Comparison of ENCODE assay signal across 8 cellular contexts in genomic region chr20:64316415-64317083, GRCh38.
DNase-seq lines count a peak whose midpoint lies in the region; FAIRE-seq and TF ChIP-seq lines count a peak whose summit lies in the region.
"Not testable (repeated sequence)": the region's sequence is repeated elsewhere in the genome, so short reads cannot be mapped to it uniquely, and the experiment has no call there.

No MANE protein-coding gene starts in this region.

- peak; percentile 22; the same call in 1 of the 2 replicates for TF ChIP-seq CTCF in BJ (IDR thresholded peaks at IDR 0.05; ENCODE audit: insufficient read depth, low read depth, low read length)
- peak; percentile 5 for TF ChIP-seq CTCF in kidney (IDR thresholded peaks at IDR 0.05; ENCODE audit: borderline replicate concordance, extremely low read depth, insufficient read depth)
- not testable (repeated sequence) for TF ChIP-seq CTCF in ovary (IDR thresholded peaks at IDR 0.05)

- not testable (repeated sequence) for FAIRE-seq in kidney (lab: Jason Lieb, UNC)

- intact Hi-C loops in kidney (cut with DNase I); ovary (cut with DNase I): not testable (repeated sequence)

- not testable (repeated sequence) for H3K27me3 ChIP-seq in BJ (ENCODE audit: control insufficient read depth, insufficient read depth, low read length); ovary

- H3K9me3 ChIP-seq in kidney (ENCODE audit: control insufficient read depth in 1 of 2, low read length in 2 of 2); ovary: not testable (repeated sequence)

- not testable (repeated sequence) for DNase-seq in BJ (ENCODE audit: low read depth)
- DNase-seq in HEK293T (ENCODE audit: extremely low spot score) (peak; percentile 10), UCSD-AML1 (lab: John Stamatoyannopoulos, UW; ENCODE audit: unreplicated experiment) (peak; percentile 41), erythroblast (lab: John Stamatoyannopoulos, UW) (peak; percentile 39 to 68), kidney (peak; percentile 77), ovary (peak in 4 of 5 donors; percentile 24 to 67 (median 28))
- DNase-seq in activated naive CD4-positive, alpha-beta T cell treated with Interleukin-2 at 50 U/mL for 16 hours: peak; percentile 53
- DNase-seq in stimulated activated CD8-positive, alpha-beta memory T cell treated with anti-CD3 and anti-CD28 coated beads, Interleukin-4, amount 100 ng/mL, for 48 hours: peak; percentile 33

- not testable (repeated sequence) for TF ChIP-seq POLR2A in erythroblast (IDR thresholded peaks at IDR 0.05; ENCODE audit: low read length); ovary (IDR thresholded peaks at IDR 0.05)

- not testable (repeated sequence) for TF ChIP-seq EP300 in ovary (IDR thresholded peaks at IDR 0.05)

- H3K36me3 ChIP-seq in BJ (ENCODE audit: control insufficient read depth, insufficient read depth, low read length); kidney (ENCODE audit: control insufficient read depth in 1 of 2, insufficient read depth in 2 of 2, low read length in 2 of 2); ovary: not testable (repeated sequence)

- CTCF ChIA-PET in BJ (lab: Yijun Ruan, JAX); HEK293T (lab: Yijun Ruan, JAX): not testable (repeated sequence)

- H3K9ac ChIP-seq in kidney (ENCODE audit: low read length in 2 of 2): not testable (repeated sequence)

- not testable (repeated sequence) for H3K27ac ChIP-seq in kidney (ENCODE audit: low read depth in 2 of 2, low read length in 2 of 2); ovary

- not testable (repeated sequence) for H3K4me1 ChIP-seq in kidney (ENCODE audit: control insufficient read depth in 1 of 2, insufficient read depth in 1 of 2, low read depth in 1 of 2, low read length in 2 of 2); ovary (ENCODE audit: insufficient read depth)

- POLR2A ChIA-PET in BJ (lab: Charles Lee); HEK293T (lab: Yijun Ruan, JAX): not testable (repeated sequence)

- WGBS in ovary, 3 donors: 1 to 3% (median 2%) methylated on average over 28 to 85 of the region's 87 CpGs

- not testable (repeated sequence) for H3K4me3 ChIP-seq in BJ (ENCODE audit: low read depth, low read length); kidney (ENCODE audit: low read length in 2 of 2); ovary
